Comparison of ENCODE assay signal across 24 cellular contexts in genomic region chr4:75213480-75213879, GRCh38.
"Had no signal": no experiment of that assay in that cellular context is flagged by ENCODE, and none has a peak within 500 bp of the region (broad histone marks: within the 10 kb centered on the region; RNA-seq: fewer than 3 reads in every experiment).

No MANE protein-coding gene starts in this region.

- H3K27ac ChIP-seq: stomach, suprapubic skin, testis, thoracic aorta, thyroid gland, tibial artery, tibial nerve, transverse colon, upper lobe of left lung, upper lobe of right lung, uterus, vagina had no signal

- H3K4me3 ChIP-seq: stomach, suprapubic skin, testis, thoracic aorta, thyroid gland, tibial artery, tibial nerve, transverse colon, upper lobe of left lung, upper lobe of right lung, uterus, vagina had no signal

- H3K27me3 ChIP-seq: stomach, suprapubic skin, testis, thyroid gland, tibial artery, tibial nerve, transverse colon, upper lobe of left lung, upper lobe of right lung, uterus, vagina had no signal

- H3K9me3 ChIP-seq: stomach, suprapubic skin, testis, thoracic aorta, thyroid gland, tibial artery, tibial nerve, transverse colon, upper lobe of right lung, uterus, vagina had no signal

- H3K36me3 ChIP-seq: stomach, suprapubic skin, thoracic aorta, thyroid gland, tibial artery, tibial nerve, transverse colon, upper lobe of left lung, upper lobe of right lung, uterus, vagina had no signal

- DNase-seq: stimulated activated CD4-positive, alpha-beta T cell treated with anti-CD3 and anti-CD28 coated beads, Interleukin-2, amount 100 ng/mL, for 48 hours; stimulated activated CD4-positive, alpha-beta T cell treated with anti-CD3 and anti-CD28 coated beads, Interleukin-4, amount 100 ng/mL, for 1 hour; stimulated activated CD4-positive, alpha-beta T cell treated with anti-CD3 and anti-CD28 coated beads, Interleukin-4, amount 100 ng/mL, for 24 hours; stimulated activated CD4-positive, alpha-beta T cell treated with anti-CD3 and anti-CD28 coated beads, Interleukin-4, amount 100 ng/mL, for 4 hours; stimulated activated CD8-positive, alpha-beta memory T cell treated with anti-CD3 and anti-CD28 coated beads, Interleukin-4, amount 100 ng/mL, for 48 hours; stimulated activated naive B cell treated with anti-CD40 and anti-IgM and Interleukin-4, amounts not matched to agents 10 μg/mL and 1 μg/mL and 100 μg/mL, for 72 hours; stimulated activated naive CD4-positive, alpha-beta T cell; stimulated activated naive CD4-positive, alpha-beta T cell treated with Interleukin-2 at 50 U/mL for 16 hours; stimulated activated naive CD8-positive, alpha-beta T cell treated with anti-CD3 and anti-CD28 coated beads, Interleukin-15, amount 100 ng/mL, for 72 hours; stimulated activated naive CD8-positive, alpha-beta T cell treated with anti-CD3 and anti-CD28 coated beads, Interleukin-15, Interleukin-2, amounts not matched to agents 100 U/mL and 50 U/mL, for 24 hours; stomach; substantia nigra; testis; thyroid gland; tibial artery; transverse colon; trophoblast cell; upper lobe of left lung; upper lobe of right lung; uterus had no signal
